1 cellular context compared by ENCODE assay signal in genomic region chr1:162854245-162854860, GRCh38.
TF ChIP-seq lines count a peak whose summit lies in the region.

No MANE protein-coding gene starts in this region.

TF ChIP-seq in K562, 482 proteins besides CTCF, POLR2A, EP300 and RAD21 (continued from another document and continues in another):
- TF ChIP-seq, protein P1, sequence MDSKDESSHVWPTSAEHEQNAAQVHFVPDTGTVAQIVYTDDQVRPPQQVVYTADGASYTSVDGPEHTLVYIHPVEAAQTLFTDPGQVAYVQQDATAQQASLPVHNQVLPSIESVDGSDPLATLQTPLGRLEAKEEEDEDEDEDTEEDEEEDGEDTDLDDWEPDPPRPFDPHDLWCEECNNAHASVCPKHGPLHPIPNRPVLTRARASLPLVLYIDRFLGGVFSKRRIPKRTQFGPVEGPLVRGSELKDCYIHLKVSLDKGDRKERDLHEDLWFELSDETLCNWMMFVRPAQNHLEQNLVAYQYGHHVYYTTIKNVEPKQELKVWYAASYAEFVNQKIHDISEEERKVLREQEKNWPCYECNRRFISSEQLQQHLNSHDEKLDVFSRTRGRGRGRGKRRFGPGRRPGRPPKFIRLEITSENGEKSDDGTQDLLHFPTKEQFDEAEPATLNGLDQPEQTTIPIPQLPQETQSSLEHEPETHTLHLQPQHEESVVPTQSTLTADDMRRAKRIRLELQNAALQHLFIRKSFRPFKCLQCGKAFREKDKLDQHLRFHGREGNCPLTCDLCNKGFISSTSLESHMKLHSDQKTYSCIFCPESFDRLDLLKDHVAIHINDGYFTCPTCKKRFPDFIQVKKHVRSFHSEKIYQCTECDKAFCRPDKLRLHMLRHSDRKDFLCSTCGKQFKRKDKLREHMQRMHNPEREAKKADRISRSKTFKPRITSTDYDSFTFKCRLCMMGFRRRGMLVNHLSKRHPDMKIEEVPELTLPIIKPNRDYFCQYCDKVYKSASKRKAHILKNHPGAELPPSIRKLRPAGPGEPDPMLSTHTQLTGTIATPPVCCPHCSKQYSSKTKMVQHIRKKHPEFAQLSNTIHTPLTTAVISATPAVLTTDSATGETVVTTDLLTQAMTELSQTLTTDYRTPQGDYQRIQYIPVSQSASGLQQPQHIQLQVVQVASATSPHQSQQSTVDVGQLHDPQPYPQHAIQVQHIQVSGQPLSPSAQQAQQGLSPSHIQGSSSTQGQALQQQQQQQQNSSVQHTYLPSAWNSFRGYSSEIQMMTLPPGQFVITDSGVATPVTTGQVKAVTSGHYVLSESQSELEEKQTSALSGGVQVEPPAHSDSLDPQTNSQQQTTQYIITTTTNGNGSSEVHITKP (IDR thresholded peaks at IDR 0.05; ENCODE audit: partially characterized antibody), result no peak
- TF ChIP-seq KLF1 (tag; IDR thresholded peaks at IDR 0.05), result no peak
- TF ChIP-seq, protein P2, sequence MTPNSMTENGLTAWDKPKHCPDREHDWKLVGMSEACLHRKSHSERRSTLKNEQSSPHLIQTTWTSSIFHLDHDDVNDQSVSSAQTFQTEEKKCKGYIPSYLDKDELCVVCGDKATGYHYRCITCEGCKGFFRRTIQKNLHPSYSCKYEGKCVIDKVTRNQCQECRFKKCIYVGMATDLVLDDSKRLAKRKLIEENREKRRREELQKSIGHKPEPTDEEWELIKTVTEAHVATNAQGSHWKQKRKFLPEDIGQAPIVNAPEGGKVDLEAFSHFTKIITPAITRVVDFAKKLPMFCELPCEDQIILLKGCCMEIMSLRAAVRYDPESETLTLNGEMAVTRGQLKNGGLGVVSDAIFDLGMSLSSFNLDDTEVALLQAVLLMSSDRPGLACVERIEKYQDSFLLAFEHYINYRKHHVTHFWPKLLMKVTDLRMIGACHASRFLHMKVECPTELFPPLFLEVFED (CRISPR knock-in tag; conservative IDR thresholded peaks at IDR 0.05), result no peak
- no peak for TF ChIP-seq KDM5B (IDR thresholded peaks at IDR 0.05; ENCODE audit: insufficient replicate concordance, low read depth, low read length)
- TF ChIP-seq GTF2E2 (tag; IDR thresholded peaks at IDR 0.05), result no peak
- peak; percentile 73 for TF ChIP-seq DEAF1 (CRISPR knock-in tag; IDR thresholded peaks at IDR 0.05)
- TF ChIP-seq CHD4 (IDR thresholded peaks at IDR 0.05; ENCODE audit: insufficient read depth, insufficient replicate concordance, low read depth, low read length, poor library complexity, severe bottlenecking), result no peak
- TF ChIP-seq TAF15 (IDR thresholded peaks at IDR 0.05; ENCODE audit: low read depth, low read length), result no peak
- TF ChIP-seq ELF1 (tag; IDR thresholded peaks at IDR 0.05), result peak; percentile 79
- 0 out of 2 replicates have a peak, but pooled peaks have one; percentile 11 for TF ChIP-seq ZNF24 (IDR thresholded peaks at IDR 0.05)
- TF ChIP-seq ETV6 (IDR thresholded peaks at IDR 0.05; ENCODE audit: borderline replicate concordance in 1 of 2, low read depth in 2 of 2, low read length in 1 of 2), result no peak
- TF ChIP-seq ETV6 (CRISPR knock-in tag; IDR thresholded peaks at IDR 0.05; ENCODE audit: borderline replicate concordance), result no peak
- TF ChIP-seq, protein P3, sequence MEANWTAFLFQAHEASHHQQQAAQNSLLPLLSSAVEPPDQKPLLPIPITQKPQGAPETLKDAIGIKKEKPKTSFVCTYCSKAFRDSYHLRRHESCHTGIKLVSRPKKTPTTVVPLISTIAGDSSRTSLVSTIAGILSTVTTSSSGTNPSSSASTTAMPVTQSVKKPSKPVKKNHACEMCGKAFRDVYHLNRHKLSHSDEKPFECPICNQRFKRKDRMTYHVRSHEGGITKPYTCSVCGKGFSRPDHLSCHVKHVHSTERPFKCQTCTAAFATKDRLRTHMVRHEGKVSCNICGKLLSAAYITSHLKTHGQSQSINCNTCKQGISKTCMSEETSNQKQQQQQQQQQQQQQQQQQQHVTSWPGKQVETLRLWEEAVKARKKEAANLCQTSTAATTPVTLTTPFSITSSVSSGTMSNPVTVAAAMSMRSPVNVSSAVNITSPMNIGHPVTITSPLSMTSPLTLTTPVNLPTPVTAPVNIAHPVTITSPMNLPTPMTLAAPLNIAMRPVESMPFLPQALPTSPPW (CRISPR knock-in tag; IDR thresholded peaks at IDR 0.05), result no peak
- TF ChIP-seq ATF3 (IDR thresholded peaks at IDR 0.05), result peak; percentile 91
- TF ChIP-seq ATF3 (CRISPR knock-in tag; conservative IDR thresholded peaks at IDR 0.05), result no peak
- TF ChIP-seq IRF2 (CRISPR knock-in tag; IDR thresholded peaks at IDR 0.05), result no peak
- peak; percentile 63 for TF ChIP-seq SMC3 (conservative IDR thresholded peaks at IDR 0.05; ENCODE audit: insufficient read depth, low read depth, low read length)
- no peak for TF ChIP-seq ZNF449 (CRISPR knock-in tag; IDR thresholded peaks at IDR 0.05)
- TF ChIP-seq ZNF12 (CRISPR knock-in tag; IDR thresholded peaks at IDR 0.05), result no peak
- TF ChIP-seq JUND (IDR thresholded peaks at IDR 0.05; ENCODE audit: borderline replicate concordance, low read depth, low read length), result peak; percentile 40; the same call in 1 of the 2 replicates
- peak; percentile 50; the same call in 1 of the 3 replicates for TF ChIP-seq JUND (tag; IDR thresholded peaks at IDR 0.05; ENCODE audit: borderline replicate concordance, low read depth, low read length)
- TF ChIP-seq CEBPG (CRISPR knock-in tag; IDR thresholded peaks at IDR 0.05), result no peak
- peak; percentile 43 to 64; a peak in 3 of 4 replicates for TF ChIP-seq CEBPG (tag; conservative IDR thresholded peaks at IDR 0.05 in 1 of 2, IDR thresholded peaks at IDR 0.05 in 1 of 2)
- TF ChIP-seq ZNF75A (CRISPR knock-in tag; IDR thresholded peaks at IDR 0.05), result no peak
- no peak for TF ChIP-seq ZNF785 (CRISPR knock-in tag; IDR thresholded peaks at IDR 0.05)
- TF ChIP-seq FOXK2 (conservative IDR thresholded peaks at IDR 0.05 in 1 of 2, IDR thresholded peaks at IDR 0.05 in 1 of 2; ENCODE audit: low read depth in 2 of 2), result 0 out of 4 replicates have a peak, but pooled peaks have one; percentile 45 to 46
- TF ChIP-seq CTCFL (IDR thresholded peaks at IDR 0.05; ENCODE audit: borderline replicate concordance, insufficient read depth, low read depth, low read length, poor library complexity, severe bottlenecking), result peak; percentile 66
- TF ChIP-seq CUX1 (CRISPR knock-in tag; IDR thresholded peaks at IDR 0.05), result no peak
- TF ChIP-seq SIX5 (IDR thresholded peaks at IDR 0.05; ENCODE audit: borderline replicate concordance in 1 of 2, insufficient read depth in 1 of 2, low read depth in 1 of 2, low read length in 2 of 2), result no peak
- TF ChIP-seq HMG20A (CRISPR knock-in tag; conservative IDR thresholded peaks at IDR 0.05), result no peak
- no peak for TF ChIP-seq BRF1 (IDR thresholded peaks at IDR 0.05; ENCODE audit: borderline replicate concordance, extremely low read depth, insufficient read length)
- TF ChIP-seq CEBPB (tag; IDR thresholded peaks at IDR 0.05), result peak; percentile 38; the same call in 1 of the 2 replicates
- no peak for TF ChIP-seq SMARCB1 (IDR thresholded peaks at IDR 0.05; ENCODE audit: insufficient read length, low read depth)
- no peak for TF ChIP-seq ARID1B (IDR thresholded peaks at IDR 0.05)
- TF ChIP-seq XRCC3 (IDR thresholded peaks at IDR 0.05), result no peak
- TF ChIP-seq MAFK (IDR thresholded peaks at IDR 0.05; ENCODE audit: low read length), result no peak
- TF ChIP-seq, protein P4, sequence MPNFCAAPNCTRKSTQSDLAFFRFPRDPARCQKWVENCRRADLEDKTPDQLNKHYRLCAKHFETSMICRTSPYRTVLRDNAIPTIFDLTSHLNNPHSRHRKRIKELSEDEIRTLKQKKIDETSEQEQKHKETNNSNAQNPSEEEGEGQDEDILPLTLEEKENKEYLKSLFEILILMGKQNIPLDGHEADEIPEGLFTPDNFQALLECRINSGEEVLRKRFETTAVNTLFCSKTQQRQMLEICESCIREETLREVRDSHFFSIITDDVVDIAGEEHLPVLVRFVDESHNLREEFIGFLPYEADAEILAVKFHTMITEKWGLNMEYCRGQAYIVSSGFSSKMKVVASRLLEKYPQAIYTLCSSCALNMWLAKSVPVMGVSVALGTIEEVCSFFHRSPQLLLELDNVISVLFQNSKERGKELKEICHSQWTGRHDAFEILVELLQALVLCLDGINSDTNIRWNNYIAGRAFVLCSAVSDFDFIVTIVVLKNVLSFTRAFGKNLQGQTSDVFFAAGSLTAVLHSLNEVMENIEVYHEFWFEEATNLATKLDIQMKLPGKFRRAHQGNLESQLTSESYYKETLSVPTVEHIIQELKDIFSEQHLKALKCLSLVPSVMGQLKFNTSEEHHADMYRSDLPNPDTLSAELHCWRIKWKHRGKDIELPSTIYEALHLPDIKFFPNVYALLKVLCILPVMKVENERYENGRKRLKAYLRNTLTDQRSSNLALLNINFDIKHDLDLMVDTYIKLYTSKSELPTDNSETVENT (CRISPR knock-in tag; IDR thresholded peaks at IDR 0.05), result no peak
- TF ChIP-seq RB1 (IDR thresholded peaks at IDR 0.05; ENCODE audit: low read depth), result no peak
- TF ChIP-seq CTBP1 (IDR thresholded peaks at IDR 0.05; ENCODE audit: borderline replicate concordance), result no peak
- TF ChIP-seq BRD4 (IDR thresholded peaks at IDR 0.05), result no peak
- no peak for TF ChIP-seq SRSF1 (IDR thresholded peaks at IDR 0.05; ENCODE audit: low read depth, low read length)
- TF ChIP-seq PTBP1 (IDR thresholded peaks at IDR 0.05; ENCODE audit: low read depth, low read length), result no peak
- TF ChIP-seq MCM7 (IDR thresholded peaks at IDR 0.05), result no peak
